Comparison of ENCODE assay signal across 18 cellular contexts in genomic region chr1:199311478-199312242, GRCh38.
"Had no signal": no experiment of that assay in that cellular context is flagged by ENCODE, and none has a peak within 500 bp of the region (broad histone marks: within the 10 kb centered on the region; RNA-seq: fewer than 3 reads in every experiment).

No MANE protein-coding gene starts in this region.

- H3K27ac Mint-ChIP-seq: activated naive CD4-positive, alpha-beta T cell treated with anti-CD3 and anti-CD28 coated beads, Interleukin-2, amount 50 U/mL, for 72 hours; stimulated activated effector memory CD8-positive, alpha-beta T cell treated with anti-CD3 and anti-CD28 coated beads, Interleukin-12 subunit alpha, Interleukin-12 subunit beta, amount 100 ng/mL, for 72 hours; T-helper 1 cell treated with Interleukin-12 subunit alpha and Interleukin-12 subunit beta and Interleukin-4 antibody, amounts not matched to agents 30 μg/mL and 1 μg/mL, for 36 hours had no signal

- H3K36me3 Mint-ChIP-seq: stimulated activated effector memory CD8-positive, alpha-beta T cell treated with anti-CD3 and anti-CD28 coated beads, Interleukin-12 subunit alpha, Interleukin-12 subunit beta, amount 100 ng/mL, for 72 hours had no signal

- H3K9me3 ChIP-seq: breast epithelium, esophagus squamous epithelium, right atrium auricular region, thyroid gland, uterus had no signal

- H3K4me3 Mint-ChIP-seq: stimulated activated effector memory CD8-positive, alpha-beta T cell treated with anti-CD3 and anti-CD28 coated beads, Interleukin-12 subunit alpha, Interleukin-12 subunit beta, amount 100 ng/mL, for 72 hours; T-helper 1 cell treated with Interleukin-12 subunit alpha and Interleukin-12 subunit beta and Interleukin-4 antibody, amounts not matched to agents 30 μg/mL and 1 μg/mL, for 36 hours had no signal

- H3K9ac ChIP-seq: parathyroid adenoma had no signal

- ATAC-seq: activated naive CD4-positive, alpha-beta T cell treated with anti-CD3 and anti-CD28 coated beads, Interleukin-2, amount 50 U/mL, for 72 hours; left ventricle myocardium superior; stimulated activated effector memory CD8-positive, alpha-beta T cell treated with anti-CD3 and anti-CD28 coated beads, Interleukin-12 subunit alpha, Interleukin-12 subunit beta, amount 100 ng/mL, for 72 hours had no signal

- H3K79me2 ChIP-seq: parathyroid adenoma had no signal

- H3K4me1 ChIP-seq: breast epithelium, esophagus squamous epithelium, parathyroid adenoma, right atrium auricular region, thyroid gland, uterus had no signal

- DNase-seq: activated CD4-positive, alpha-beta T cell treated with anti-CD3 and anti-CD28 coated beads, Interleukin-2, amount 50 U/mL, for 1 hour; activated CD4-positive, CD25-positive, alpha-beta regulatory T cell; activated effector memory CD4-positive, alpha-beta T cell treated with anti-CD3 and anti-CD28 coated beads, Interleukin-2, amount 50 U/mL, for 16 hours; activated T-cell treated with anti-CD3 and anti-CD28 coated beads, Interleukin-2, amount 50 U/mL, for 1 hour; esophagus squamous epithelium; foreskin fibroblast; head of caudate nucleus; left ventricle myocardium superior; mesenchymal stem cell; small intestine; thyroid gland; uterus had no signal

- H2AFZ ChIP-seq: parathyroid adenoma had no signal

- H3K27me3 ChIP-seq: breast epithelium, esophagus squamous epithelium, right atrium auricular region, thyroid gland, uterus had no signal

- H3K9me3 Mint-ChIP-seq: stimulated activated effector memory CD8-positive, alpha-beta T cell treated with anti-CD3 and anti-CD28 coated beads, Interleukin-12 subunit alpha, Interleukin-12 subunit beta, amount 100 ng/mL, for 72 hours; T-helper 1 cell treated with Interleukin-12 subunit alpha and Interleukin-12 subunit beta and Interleukin-4 antibody, amounts not matched to agents 30 μg/mL and 1 μg/mL, for 36 hours had no signal

- H3K27ac ChIP-seq: breast epithelium, esophagus squamous epithelium, parathyroid adenoma, right atrium auricular region, thyroid gland, uterus had no signal

- H3K36me3 ChIP-seq: breast epithelium, esophagus squamous epithelium, right atrium auricular region, thyroid gland, uterus had no signal

- H3K4me3 ChIP-seq: breast epithelium, esophagus squamous epithelium, right atrium auricular region, thyroid gland, uterus had no signal

- H3K4me1 Mint-ChIP-seq: stimulated activated effector memory CD8-positive, alpha-beta T cell treated with anti-CD3 and anti-CD28 coated beads, Interleukin-12 subunit alpha, Interleukin-12 subunit beta, amount 100 ng/mL, for 72 hours had no signal
